17 cellular contexts compared by ENCODE assay signal in the genomic region with DNA sequence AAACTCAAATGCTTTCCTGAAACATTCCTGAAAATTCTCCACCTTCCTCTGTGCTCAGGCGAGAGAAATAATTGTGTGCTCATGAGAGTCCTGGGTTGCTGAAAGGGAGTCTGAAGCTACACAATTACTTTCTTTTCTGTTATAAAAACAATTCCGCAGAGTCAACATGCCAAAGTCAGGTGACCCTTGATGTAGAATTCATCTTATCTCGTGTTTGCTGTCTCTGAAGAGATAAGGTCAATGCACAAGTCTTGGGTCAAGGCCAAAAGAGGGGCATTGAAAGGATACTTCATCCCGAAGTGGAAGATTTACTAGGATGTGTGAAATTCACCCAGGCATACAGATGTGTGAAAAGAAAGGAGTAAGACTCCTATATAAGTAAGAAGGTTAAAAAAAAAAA.
DNase-seq lines count a peak whose midpoint lies in the region; ATAC-seq and TF ChIP-seq lines count a peak whose summit lies in the region.
"Had no signal": no experiment of that assay in that cellular context is flagged by ENCODE, and none has a peak within 500 bp of the region (broad histone marks: within the 10 kb centered on the region; RNA-seq: fewer than 3 reads in every experiment).

No MANE protein-coding gene starts in this region.

- H3K4me2 ChIP-seq in mesendoderm (ENCODE audit: low read length): no peak overlapping the region

- TF ChIP-seq EP300 in esophagus muscularis mucosa (IDR thresholded peaks at IDR 0.05): no peak

- H2BK15ac ChIP-seq in mesendoderm (replicated peaks; ENCODE audit: low read depth): no peak overlapping the region

- H3K27me3 ChIP-seq in brain microvascular endothelial cell (replicated peaks): no peaks in the 10 kb centered on the region
- H3K27me3 ChIP-seq in esophagus muscularis mucosa: no peaks in the 10 kb centered on the region
- no peaks in the 10 kb centered on the region for H3K27me3 ChIP-seq in mesendoderm (ENCODE audit: insufficient read depth, low read length, poor library complexity)
- no peaks in the 10 kb centered on the region for H3K27me3 ChIP-seq in body of pancreas

- no peaks in the 10 kb centered on the region for H3K9me3 ChIP-seq in esophagus muscularis mucosa
- no peaks in the 10 kb centered on the region for H3K9me3 ChIP-seq in body of pancreas
- H3K9me3 ChIP-seq: HAP-1 had no signal

- H2BK5ac ChIP-seq in mesendoderm (ENCODE audit: low read length): no peak overlapping the region

- peak; percentile 14 for DNase-seq in SK-MEL-5 (ENCODE audit: low read depth, low spot score)
- DNase-seq in brain microvascular endothelial cell: peak; percentile 56
- peak; percentile 55 for DNase-seq in esophagus muscularis mucosa (ENCODE audit: extremely low spot score)
- DNase-seq in mesendoderm: peak; percentile 39
- no peak for DNase-seq in NCI-H446 treated with DMSO at 0.1 percent for 48 hours (lab: John Stamatoyannopoulos, UW)
- DNase-seq in body of pancreas: no peak
- DNase-seq: C1 segment of cervical spinal cord; Calu3; CD4-positive, alpha-beta memory T cell; COR-L47; DMS53; DMS79 treated with DMSO at 0.1 percent for 48 hours; GF-D8; GOT3; HFFc6 had no signal

- H3K27ac ChIP-seq in brain microvascular endothelial cell (peak overlapping the region; percentile 29), esophagus muscularis mucosa (replicated peaks in 1 of 4) (no peak overlapping the region), mesendoderm (ENCODE audit: low read depth, low read length) (no peak overlapping the region), body of pancreas (no peak overlapping the region)

- no peak for ATAC-seq in GM18870 (IDR thresholded peaks at IDR 0.05; ENCODE audit: unreplicated experiment)
- no peak for ATAC-seq in body of pancreas

- H2BK120ac ChIP-seq in mesendoderm (ENCODE audit: low read depth, low read length): no peak overlapping the region

- H3K79me1 ChIP-seq in mesendoderm (ENCODE audit: low read length): no peaks in the 10 kb centered on the region

- H3K36me3 ChIP-seq in brain microvascular endothelial cell (replicated peaks) (no peaks in the 10 kb centered on the region), esophagus muscularis mucosa (peaks cover 0 to 11% (median 0%) of the 10 kb centered on the region in 4 donors), mesendoderm (ENCODE audit: control insufficient read depth, insufficient read depth, low read length) (peaks cover 1% of the 10 kb centered on the region), body of pancreas (replicated peaks in 1 of 2; ENCODE audit: insufficient read depth in 1 of 2, low read depth in 2 of 2) (no peaks in the 10 kb centered on the region)
- H3K36me3 ChIP-seq: HAP-1 had no signal

- no peak overlapping the region for H3K56ac ChIP-seq in mesendoderm (ENCODE audit: low read length)

- no peak overlapping the region for H2AK5ac ChIP-seq in mesendoderm (ENCODE audit: low read length)

- no peak overlapping the region for H3K9ac ChIP-seq in mesendoderm (ENCODE audit: low read length)

- H3K4me1 ChIP-seq in esophagus muscularis mucosa (no peaks in the 10 kb centered on the region), mesendoderm (ENCODE audit: control insufficient read depth, low read depth, low read length) (no peaks in the 10 kb centered on the region), body of pancreas (no peaks in the 10 kb centered on the region)
- H3K4me1 ChIP-seq: HAP-1 had no signal

- no peak overlapping the region for H3K4ac ChIP-seq in mesendoderm (ENCODE audit: low read depth, low read length)

- 69% methylated on average over 4 of the region's 4 CpGs for WGBS in esophagus muscularis mucosa
- no CpG with 5 or more reads among the region's 4 CpGs for WGBS in mesendoderm (ENCODE audit: extremely low coverage, insufficient coverage, low lambda C conversion rate)
- WGBS in body of pancreas, 2 donors: 43 to 51% methylated on average over 4 of the region's 4 CpGs

- no peak overlapping the region for H3K18ac ChIP-seq in mesendoderm (ENCODE audit: low read length)

- H3K23ac ChIP-seq in mesendoderm (ENCODE audit: low read length): no peak overlapping the region

- TF ChIP-seq CTCF in brain microvascular endothelial cell (IDR thresholded peaks at IDR 0.05; ENCODE audit: low read depth, low read length, missing control alignments) (no peak), esophagus muscularis mucosa (IDR thresholded peaks at IDR 0.05) (no peak), body of pancreas (IDR thresholded peaks at IDR 0.05) (no peak)

- H4K5ac ChIP-seq in mesendoderm (ENCODE audit: low read length): no peak overlapping the region

- H3K79me2 ChIP-seq in mesendoderm (ENCODE audit: control insufficient read depth, insufficient read depth, low read length): no peaks in the 10 kb centered on the region

- in situ Hi-C loops in SK-MEL-5 (cut with HindIII; ENCODE audit: low pct_unique_long_range_greater_than_20kb, low sequenced_read_pairs) (no loop called here), brain microvascular endothelial cell (cut with HindIII; ENCODE audit: low pct_ligation_motif_present, low sequenced_read_pairs) (no loop called here)

- TF ChIP-seq POLR2A in esophagus muscularis mucosa (IDR thresholded peaks at IDR 0.05; ENCODE audit: low read depth): no peak
- no peak for TF ChIP-seq POLR2A in body of pancreas (IDR thresholded peaks at IDR 0.05)

- H3K4me3 ChIP-seq in brain microvascular endothelial cell (ENCODE audit: low read depth, low read length) (no peak overlapping the region), esophagus muscularis mucosa (no peak overlapping the region), mesendoderm (ENCODE audit: low read length) (no peak overlapping the region), body of pancreas (no peak overlapping the region)
- H3K4me3 ChIP-seq: HAP-1 had no signal

- no peak overlapping the region for H4K8ac ChIP-seq in mesendoderm (ENCODE audit: low read depth, low read length)

- intact Hi-C loops in esophagus muscularis mucosa (cut with DNase I) (no loop called here), body of pancreas (cut with DNase I) (no loop called here)

Comparison
In these comparisons a context has a peak if more than half of its experiments do, and no peak if none do; other contexts are left out.
1. DNase-seq: peak in SK-MEL-5 (single experiment), brain microvascular endothelial cell (single experiment), esophagus muscularis mucosa (single experiment) and mesendoderm (single experiment); none in NCI-H446 treated with DMSO at 0.1 percent for 48 hours (single experiment) and body of pancreas (0 of 4).